36 cellular contexts compared by ENCODE assay signal in the genomic region with DNA sequence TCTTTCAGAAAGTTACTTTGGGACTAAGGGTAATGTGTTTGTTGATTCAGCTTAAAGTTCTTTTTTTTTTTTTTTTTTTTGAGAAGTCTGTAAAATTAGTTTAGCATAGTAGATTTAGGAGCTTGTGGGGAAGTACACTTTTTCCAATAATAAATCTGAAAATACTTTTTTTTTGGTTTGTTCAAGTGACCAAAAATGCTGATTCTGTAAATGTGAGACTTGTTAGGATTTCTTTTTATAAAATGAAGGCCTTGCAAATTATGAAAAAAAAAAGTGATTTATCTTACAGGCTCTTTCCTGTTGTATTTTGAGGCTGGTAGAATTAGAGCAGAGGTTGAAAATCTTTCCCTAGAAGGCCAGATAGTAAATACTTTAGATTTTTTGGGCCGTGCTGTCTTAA.
"Had no signal": no experiment of that assay in that cellular context is flagged by ENCODE, and none has a peak within 500 bp of the region (broad histone marks: within the 10 kb centered on the region; RNA-seq: fewer than 3 reads in every experiment).

No MANE protein-coding gene starts in this region.

- H3K36me3 ChIP-seq: MG63 had no signal

- H3K4me3 ChIP-seq: MG63 had no signal

- H3K9me3 ChIP-seq: MG63 had no signal

- DNase-seq: Karpas-422, Kasumi-1, MG63, MM.1S, MV-4-11, NCI-H1048, NCI-H1092, NCI-H1092 treated with DMSO at 0.1 percent for 48 hours, NCI-H1105, NCI-H1105 treated with DMSO at 0.1 percent for 48 hours, NCI-H1417, NCI-H1417 treated with DMSO at 0.1 percent for 48 hours, NCI-H1436, NCI-H1436 treated with DMSO at 0.1 percent for 48 hours, NCI-H1694, NCI-H1694 treated with DMSO at 0.1 percent for 48 hours, NCI-H187, NCI-H187 treated with DMSO at 0.1 percent for 48 hours, NCI-H1930, NCI-H2029, NCI-H2029 treated with DMSO at 0.1 percent for 48 hours, NCI-H2081, NCI-H2081 treated with DMSO at 0.1 percent for 48 hours, NCI-H2107, NCI-H2171, NCI-H2171 treated with DMSO at 0.1 percent for 48 hours, NCI-H2227 treated with DMSO at 0.1 percent for 48 hours, NCI-H226, NCI-H345, NCI-H446, NCI-H446 treated with DMSO at 0.1 percent for 48 hours, NCI-H510A, NCI-H510A treated with DMSO at 0.1 percent for 48 hours, NCI-H524, NCI-H524 treated with DMSO at 0.1 percent for 48 hours, NCI-H526 had no signal

- H3K27me3 ChIP-seq: MG63 had no signal
